In the genomic region with DNA sequence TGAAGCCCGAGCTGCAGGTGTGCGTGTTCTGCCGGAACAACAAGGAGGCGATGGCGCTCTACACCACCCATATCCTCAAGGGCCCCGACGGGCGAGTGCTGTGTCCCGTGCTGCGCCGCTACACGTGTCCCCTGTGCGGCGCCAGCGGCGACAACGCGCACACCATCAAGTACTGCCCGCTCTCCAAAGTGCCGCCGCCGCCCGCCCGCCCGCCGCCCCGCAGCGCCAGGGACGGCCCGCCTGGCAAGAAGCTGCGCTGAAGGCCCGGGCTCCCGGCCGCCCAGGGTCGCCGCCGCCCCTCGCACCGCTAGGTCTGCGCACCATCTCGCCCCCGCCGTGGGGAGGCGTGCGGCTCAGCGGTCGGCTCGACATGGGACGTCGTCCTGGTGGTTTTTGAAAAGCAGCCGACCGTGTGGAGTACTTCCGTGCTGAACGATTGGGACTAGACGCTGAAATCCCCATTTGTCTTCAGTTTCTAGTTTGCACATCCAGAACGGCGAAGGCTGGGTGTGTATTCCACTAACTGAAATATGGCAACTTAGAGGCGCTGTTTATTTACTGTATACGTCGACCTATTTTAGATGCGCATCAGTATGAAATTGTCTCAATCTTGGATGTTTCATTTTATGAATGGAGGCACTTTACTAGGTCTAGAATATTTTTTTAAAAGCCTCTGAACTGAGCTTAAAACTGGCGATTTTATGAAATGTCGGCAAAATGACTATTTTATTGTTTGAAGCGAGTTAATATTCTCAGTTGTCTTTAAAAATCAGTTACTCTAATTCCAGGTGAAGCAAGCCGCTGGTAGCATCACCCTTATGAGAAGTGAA, we compare ENCODE assay signal across 8 cellular contexts.
DNase-seq lines count a peak whose midpoint lies in the region; ATAC-seq lines count a peak whose summit lies in the region.

No MANE protein-coding gene starts in this region.

- H3K4me3 ChIP-seq in muscle layer of duodenum (ENCODE audit: low read depth in 1 of 2, low read length in 2 of 2) (peak overlapping the region; percentile 46 to 52), subcutaneous abdominal adipose tissue (ENCODE audit: low read depth in 1 of 5, low read length in 5 of 5) (peak overlapping the region; percentile 52 to 66 (median 65))

- H3K36me3 ChIP-seq in muscle layer of duodenum (ENCODE audit: control insufficient read depth in 1 of 2, insufficient read depth in 2 of 2, low read length in 2 of 2) (peaks cover 12 to 18% of the 10 kb centered on the region in 2 donors), subcutaneous abdominal adipose tissue (ENCODE audit: control insufficient read depth in 5 of 5, insufficient read depth in 5 of 5, low read length in 5 of 5) (peaks cover 12 to 23% (median 18%) of the 10 kb centered on the region in 5 donors)

- H3K27ac Mint-ChIP-seq in effector memory CD8-positive, alpha-beta T cell = no peak overlapping the region

- in situ Hi-C loops in ACHN (cut with HindIII; ENCODE audit: low pct_ligation_motif_present, low pct_unique_long_range_greater_than_20kb, low sequenced_read_pairs) = no loop called here

- H3K27me3 Mint-ChIP-seq in effector memory CD8-positive, alpha-beta T cell = no peaks in the 10 kb centered on the region

- H3K9me3 ChIP-seq in muscle layer of duodenum (ENCODE audit: control insufficient read depth in 1 of 2, low read length in 2 of 2) (no peaks in the 10 kb centered on the region), subcutaneous abdominal adipose tissue (ENCODE audit: control insufficient read depth in 5 of 5, low read length in 5 of 5) (no peaks in the 10 kb centered on the region)

- ATAC-seq in GM18498 (IDR thresholded peaks at IDR 0.05; ENCODE audit: unreplicated experiment) (peak; percentile 47), HG02852 (IDR thresholded peaks at IDR 0.05; ENCODE audit: unreplicated experiment) (peak; percentile 57)
- peak; percentile 62 for ATAC-seq in effector memory CD8-positive, alpha-beta T cell (replicated peaks)

- H3K4me1 ChIP-seq in muscle layer of duodenum (ENCODE audit: control insufficient read depth in 1 of 2, insufficient read depth in 2 of 2, low read length in 2 of 2) (peaks cover 4 to 30% of the 10 kb centered on the region in 2 donors), subcutaneous abdominal adipose tissue (ENCODE audit: control insufficient read depth in 5 of 5, insufficient read depth in 5 of 5, low read length in 5 of 5) (peaks cover 0 to 34% (median 26%) of the 10 kb centered on the region in 5 donors)

- peaks cover 0 to 10% of the 10 kb centered on the region in 2 donors for H3K4me1 Mint-ChIP-seq in effector memory CD8-positive, alpha-beta T cell (ENCODE audit: low read depth in 2 of 2)

- no peak overlapping the region for H3K27ac ChIP-seq in muscle layer of duodenum (ENCODE audit: low read length)
- H3K27ac ChIP-seq in subcutaneous abdominal adipose tissue (ENCODE audit: low read depth, low read length) = no peak overlapping the region

- DNase-seq in ACHN (peak; percentile 69), NCI-H2171 treated with DMSO at 0.1 percent for 48 hours (lab: John Stamatoyannopoulos, UW) (peak; percentile 62)
- peak; percentile 69 for DNase-seq in activated CD4-positive, alpha-beta T cell treated with anti-CD3 and anti-CD28 coated beads for 48 hours
- DNase-seq in effector memory CD8-positive, alpha-beta T cell = peak; percentile 25 to 30 (median 29)

- H3K27me3 ChIP-seq in muscle layer of duodenum (ENCODE audit: low read depth, low read length) (no peaks in the 10 kb centered on the region), subcutaneous abdominal adipose tissue (ENCODE audit: control insufficient read depth in 5 of 5, insufficient read depth in 4 of 5, low read length in 5 of 5) (no peaks in the 10 kb centered on the region)

- peaks cover 30% of the 10 kb centered on the region for H3K36me3 Mint-ChIP-seq in effector memory CD8-positive, alpha-beta T cell (ENCODE audit: insufficient read depth)

- H3K4me3 Mint-ChIP-seq in effector memory CD8-positive, alpha-beta T cell = peak overlapping the region; percentile 62 to 73

- no peaks in the 10 kb centered on the region for H3K9me3 Mint-ChIP-seq in effector memory CD8-positive, alpha-beta T cell

- peak overlapping the region in 1 of 5 donors; percentile 52 for H3K9ac ChIP-seq in subcutaneous abdominal adipose tissue (ENCODE audit: low read length in 5 of 5)
